16 cellular contexts compared by ENCODE assay signal in the genomic region with DNA sequence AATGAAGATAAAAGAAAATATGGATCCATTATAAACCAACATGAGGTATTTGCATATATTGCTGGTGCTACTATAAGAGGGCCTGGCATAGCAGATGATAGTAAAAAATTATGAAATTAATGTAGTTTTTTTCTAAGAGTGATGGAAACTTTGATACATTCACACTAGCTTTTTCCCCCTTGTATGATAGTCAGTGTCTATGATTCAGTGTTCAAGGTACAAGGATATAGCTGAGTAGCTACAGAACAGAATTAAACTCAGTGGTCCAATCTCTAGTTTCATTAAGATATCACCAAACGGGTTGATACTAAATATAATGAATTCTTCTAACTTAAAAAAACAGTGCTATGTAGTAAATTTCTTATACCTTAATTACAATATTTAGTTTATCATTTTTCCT.
"Had no signal": no experiment of that assay in that cellular context is flagged by ENCODE, and none has a peak within 500 bp of the region (broad histone marks: within the 10 kb centered on the region; RNA-seq: fewer than 3 reads in every experiment).

No MANE protein-coding gene starts in this region.

- H3K27me3 ChIP-seq: esophagus muscularis mucosa, gastrocnemius medialis, neural progenitor cell, vagina had no signal

- H3K4me1 ChIP-seq: esophagus muscularis mucosa, neural progenitor cell had no signal

- ATAC-seq: naive thymus-derived CD8-positive, alpha-beta T cell; SK-N-SH treated with all-trans-retinoic acid at 6 μM for 48 hours had no signal

- H2AFZ ChIP-seq: neural progenitor cell had no signal

- H3K9me3 ChIP-seq: esophagus muscularis mucosa, gastrocnemius medialis, left ventricle myocardium inferior, thoracic aorta, vagina had no signal

- H3K4me3 ChIP-seq: coronary artery, esophagus muscularis mucosa, gastrocnemius medialis, left ventricle myocardium inferior, neural progenitor cell, thoracic aorta, vagina had no signal

- H3K4me2 ChIP-seq: neural progenitor cell had no signal

- H3K36me3 ChIP-seq: neural progenitor cell had no signal

- H3K9ac ChIP-seq: neural progenitor cell had no signal

- H3K27ac ChIP-seq: coronary artery, esophagus muscularis mucosa, left ventricle myocardium inferior, neural progenitor cell, vagina had no signal

- H3K27me3 Mint-ChIP-seq: naive thymus-derived CD8-positive, alpha-beta T cell; type B pancreatic cell had no signal

- DNase-seq: activated CD4-positive, alpha-beta T cell treated with anti-CD3 and anti-CD28 coated beads, Interleukin-2, amount 50 U/mL, for 48 hours; activated naive CD4-positive, alpha-beta T cell treated with Interleukin-2 at 50 U/mL for 16 hours; amniotic stem cell; gastrocnemius medialis; left ventricle myocardium inferior; naive thymus-derived CD8-positive, alpha-beta T cell; stimulated activated CD4-positive, alpha-beta T cell treated with anti-CD3 and anti-CD28 coated beads, Interleukin-12 subunit alpha, Interleukin-12 subunit beta, amount 100 ng/mL, for 4 hours; stimulated activated CD4-positive, alpha-beta T cell treated with anti-CD3 and anti-CD28 coated beads, Interleukin-4, amount 100 ng/mL, for 4 hours had no signal

- H3K27ac Mint-ChIP-seq: mesothelial cell of epicardium; naive thymus-derived CD8-positive, alpha-beta T cell; neural progenitor cell; type B pancreatic cell had no signal

- H3K4me1 Mint-ChIP-seq: neural progenitor cell had no signal

- H3K4me3 Mint-ChIP-seq: mesothelial cell of epicardium; naive thymus-derived CD8-positive, alpha-beta T cell; neural progenitor cell; type B pancreatic cell had no signal

- H3K9me3 Mint-ChIP-seq: mesothelial cell of epicardium; naive thymus-derived CD8-positive, alpha-beta T cell; neural progenitor cell; type B pancreatic cell had no signal
